In the genomic region with DNA sequence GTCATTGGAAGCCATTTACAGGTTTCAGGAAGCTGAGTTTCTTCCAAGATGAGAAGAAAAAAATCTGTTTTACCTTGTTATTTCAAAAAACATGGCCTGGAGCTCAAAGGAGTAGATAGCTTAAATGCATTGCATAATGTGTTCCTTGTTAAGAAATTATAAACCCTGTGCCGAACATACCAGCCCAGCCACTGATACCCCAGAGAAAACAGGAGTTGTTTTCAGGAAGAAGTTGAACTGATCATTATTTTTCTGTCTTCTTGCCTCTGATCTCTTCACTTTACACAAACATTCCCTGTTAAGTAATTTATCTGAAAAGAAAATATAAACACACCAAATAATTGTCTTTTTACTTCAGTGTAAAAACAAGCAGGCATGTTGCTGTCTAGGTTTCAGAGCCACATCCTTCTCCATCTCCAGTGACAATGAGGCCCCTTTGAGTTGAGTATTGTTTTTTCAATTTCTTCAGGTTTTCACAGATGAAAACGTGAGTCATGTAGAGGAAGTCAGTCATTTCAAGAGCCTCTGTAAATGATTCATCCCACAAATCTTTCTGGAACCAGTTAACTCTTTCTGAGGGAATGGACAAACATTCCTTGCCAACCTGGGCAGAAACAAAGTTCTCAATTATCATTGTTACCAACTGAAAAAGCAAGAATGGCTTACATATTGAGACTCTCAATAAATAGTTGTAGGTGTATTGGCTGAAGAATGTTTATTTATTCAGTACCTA, we compare ENCODE assay signal across 9 cellular contexts.
DNase-seq lines count a peak whose midpoint lies in the region; ATAC-seq and TF ChIP-seq lines count a peak whose summit lies in the region.
"Had no signal": no experiment of that assay in that cellular context is flagged by ENCODE, and none has a peak within 500 bp of the region (broad histone marks: within the 10 kb centered on the region; RNA-seq: fewer than 3 reads in every experiment).

No MANE protein-coding gene starts in this region.

- peak overlapping the region; percentile 35 for H2AFZ ChIP-seq in smooth muscle cell (ENCODE audit: low read depth)

- H3K36me3 ChIP-seq in smooth muscle cell (ENCODE audit: low read depth), result no peaks in the 10 kb centered on the region
- H3K36me3 ChIP-seq: colonic mucosa had no signal

- peak overlapping the region; percentile 87 for H3K27ac ChIP-seq in smooth muscle cell (ENCODE audit: low read depth)
- H3K27ac ChIP-seq: colonic mucosa had no signal

- H3F3A ChIP-seq in smooth muscle cell (ENCODE audit: low read depth), result no peaks in the 10 kb centered on the region

- peak overlapping the region; percentile 56 for H3K4me2 ChIP-seq in smooth muscle cell

- ATAC-seq in GM21447 (IDR thresholded peaks at IDR 0.05; ENCODE audit: unreplicated experiment), result peak; percentile 49
- ATAC-seq: GM12878 had no signal

- no peaks in the 10 kb centered on the region for H3K4me1 ChIP-seq in smooth muscle cell (ENCODE audit: low read depth)
- H3K4me1 ChIP-seq: colonic mucosa had no signal

- TF ChIP-seq CTCF in fibroblast of mammary gland (conservative IDR thresholded peaks at IDR 0.05; ENCODE audit: control insufficient read depth, insufficient read depth, low read depth, low read length) (no peak), smooth muscle cell (IDR thresholded peaks at IDR 0.05; ENCODE audit: borderline replicate concordance, insufficient read depth, poor library complexity, severe bottlenecking) (no peak)

- DNase-seq in NCI-H460 (ENCODE audit: extremely low read depth, low read depth), result peak; percentile 19
- peak; percentile 90 for DNase-seq in fibroblast of mammary gland (ENCODE audit: low read depth)
- no peak for DNase-seq in smooth muscle cell (lab: John Stamatoyannopoulos, UW; ENCODE audit: unreplicated experiment)
- DNase-seq in superior temporal gyrus (ENCODE audit: extremely low spot score), result no peak
- no peak for DNase-seq in NCI-H1417 treated with DMSO at 0.1 percent for 48 hours (lab: John Stamatoyannopoulos, UW)
- DNase-seq in NCI-H2227 treated with DMSO at 0.1 percent for 48 hours (lab: John Stamatoyannopoulos, UW), result no peak
- DNase-seq: colonic mucosa had no signal

- no peak overlapping the region for H3K9ac ChIP-seq in smooth muscle cell (ENCODE audit: low read depth)

- H4K20me1 ChIP-seq in smooth muscle cell (ENCODE audit: low read depth), result no peaks in the 10 kb centered on the region

- H3K4me3 ChIP-seq in fibroblast of mammary gland (ENCODE audit: control insufficient read depth, low read depth, low read length), result no peak overlapping the region
- H3K4me3 ChIP-seq in smooth muscle cell, result no peak overlapping the region
- H3K4me3 ChIP-seq: colonic mucosa, GM12878 had no signal

- no peaks in the 10 kb centered on the region for H3K9me3 ChIP-seq in smooth muscle cell (replicated peaks; ENCODE audit: low read depth)
- H3K9me3 ChIP-seq: colonic mucosa had no signal

- WGBS in smooth muscle cell (ENCODE audit: low lambda C conversion rate), result 13% methylated on average over 2 of the region's 2 CpGs

- H3K27me3 ChIP-seq in smooth muscle cell (ENCODE audit: low read depth), result no peaks in the 10 kb centered on the region
- H3K27me3 ChIP-seq: colonic mucosa had no signal

- H3K79me2 ChIP-seq in smooth muscle cell (ENCODE audit: low read depth), result no peaks in the 10 kb centered on the region

Comparison
In these comparisons a context has a peak if more than half of its experiments do, and no peak if none do; other contexts are left out.
1. DNase-seq: peak in NCI-H460 (single experiment) and fibroblast of mammary gland (single experiment); none in smooth muscle cell (single experiment), superior temporal gyrus (single experiment), NCI-H1417 treated with DMSO at 0.1 percent for 48 hours (single experiment) and NCI-H2227 treated with DMSO at 0.1 percent for 48 hours (single experiment).